In the genomic region with DNA sequence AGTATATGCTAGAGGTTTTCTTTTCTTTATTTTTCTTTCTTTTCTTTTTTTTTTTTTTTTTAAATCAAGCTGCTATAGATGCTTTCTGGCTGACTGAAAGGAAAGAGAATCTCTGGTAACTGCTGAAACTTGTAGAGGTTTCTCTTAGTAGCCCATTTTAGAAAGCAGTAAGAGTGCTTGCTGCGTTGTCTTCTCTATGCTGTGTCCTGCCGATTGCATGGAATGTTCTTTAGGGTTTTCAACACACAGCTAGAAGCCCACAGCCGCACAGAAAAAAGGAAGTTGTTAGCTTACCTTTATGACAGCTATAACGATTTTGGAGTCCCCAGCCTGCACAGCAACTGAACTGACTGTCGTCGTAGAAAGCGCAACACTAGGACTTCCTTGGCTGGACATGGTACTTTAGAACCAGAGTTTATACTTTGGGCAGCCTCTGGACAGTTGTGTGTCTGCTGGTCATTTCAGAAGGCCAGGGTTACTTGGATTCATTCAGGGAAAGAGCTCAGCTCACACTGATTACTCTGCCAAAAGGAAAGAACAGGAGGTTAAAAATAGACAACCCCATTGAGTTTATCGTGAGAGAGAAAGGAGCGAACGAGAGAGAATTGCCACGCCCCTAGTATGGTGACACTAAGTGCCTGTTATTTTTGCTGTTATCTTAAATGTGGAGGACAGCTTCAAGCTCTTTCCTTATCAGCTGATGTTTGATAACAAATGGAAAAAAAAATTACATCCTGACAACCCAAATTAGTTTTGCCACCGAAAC, we compare ENCODE assay signal across 8 cellular contexts. TPM values are rescaled to one million over a fixed set of nuclear protein-coding genes. Genes with fewer than 3 reads are reported as not detected.
A peak's percentile ranks its signal among the peaks of the same experiment; 100 is the strongest.
DNase-seq lines count a peak whose midpoint lies in the region; ATAC-seq and TF ChIP-seq lines count a peak whose summit lies in the region.

A gene with protein sequence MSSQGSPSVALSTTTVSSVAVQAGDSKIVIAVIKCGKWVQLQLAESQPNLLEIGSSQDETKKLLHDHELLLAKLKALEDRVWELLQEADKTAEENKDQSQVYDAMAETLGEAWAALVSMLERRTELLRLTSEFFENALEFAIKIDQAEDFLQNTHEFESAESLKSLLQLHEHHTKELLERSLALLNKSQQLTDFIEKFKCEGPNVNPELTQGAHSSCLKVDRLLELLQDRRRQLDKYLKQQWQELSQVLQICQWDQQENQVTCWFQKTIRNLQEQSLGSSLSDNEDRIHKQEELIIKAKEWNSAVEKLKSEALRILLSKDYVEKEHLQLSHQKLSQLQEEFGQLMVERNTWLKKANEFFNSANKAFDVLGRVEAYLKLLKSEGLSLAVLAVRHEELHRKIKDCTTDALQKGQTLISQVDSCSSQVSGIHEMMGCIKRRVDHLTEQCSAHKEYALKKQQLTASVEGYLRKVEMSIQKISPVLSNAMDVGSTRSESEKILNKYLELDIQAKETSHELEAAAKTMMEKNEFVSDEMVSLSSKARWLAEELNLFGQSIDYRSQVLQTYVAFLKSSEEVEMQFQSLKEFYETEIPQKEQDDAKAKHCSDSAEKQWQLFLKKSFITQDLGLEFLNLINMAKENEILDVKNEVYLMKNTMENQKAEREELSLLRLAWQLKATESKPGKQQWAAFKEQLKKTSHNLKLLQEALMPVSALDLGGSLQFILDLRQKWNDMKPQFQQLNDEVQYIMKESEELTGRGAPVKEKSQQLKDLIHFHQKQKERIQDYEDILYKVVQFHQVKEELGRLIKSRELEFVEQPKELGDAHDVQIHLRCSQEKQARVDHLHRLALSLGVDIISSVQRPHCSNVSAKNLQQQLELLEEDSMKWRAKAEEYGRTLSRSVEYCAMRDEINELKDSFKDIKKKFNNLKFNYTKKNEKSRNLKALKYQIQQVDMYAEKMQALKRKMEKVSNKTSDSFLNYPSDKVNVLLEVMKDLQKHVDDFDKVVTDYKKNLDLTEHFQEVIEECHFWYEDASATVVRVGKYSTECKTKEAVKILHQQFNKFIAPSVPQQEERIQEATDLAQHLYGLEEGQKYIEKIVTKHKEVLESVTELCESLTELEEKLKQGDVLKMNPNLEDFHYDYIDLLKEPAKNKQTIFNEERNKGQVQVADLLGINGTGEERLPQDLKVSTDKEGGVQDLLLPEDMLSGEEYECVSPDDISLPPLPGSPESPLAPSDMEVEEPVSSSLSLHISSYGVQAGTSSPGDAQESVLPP (N-terminal part only) (minus strand): TSS at position 592 of the 766 bp plus-strand sequence. CDS start 196 bp downstream, at position 396.

- H3K36me3 ChIP-seq in esophagus muscularis mucosa (no peaks in the 10 kb centered on the region), MG63 (no peaks in the 10 kb centered on the region)

- H3K4me3 ChIP-seq in esophagus muscularis mucosa: peak within 1 kb of the TSS; percentile 17 to 25 (median 20)
- no peak within 1 kb of the TSS for H3K4me3 ChIP-seq in MG63

- TF ChIP-seq POLR2A in esophagus muscularis mucosa (IDR thresholded peaks at IDR 0.05; ENCODE audit: low read depth): no peak

- peak; percentile 70 for ATAC-seq in GM18909 (IDR thresholded peaks at IDR 0.05; ENCODE audit: poor library complexity, unreplicated experiment)
- ATAC-seq in HG02763 (IDR thresholded peaks at IDR 0.05; ENCODE audit: unreplicated experiment): peak; percentile 69
- peak; percentile 80 for ATAC-seq in sciatic nerve

- peaks cover 4 to 24% (median 23%) of the 10 kb centered on the region in 4 donors for H3K4me1 ChIP-seq in esophagus muscularis mucosa

- 29% methylated on average over 12 of the region's 12 CpGs for WGBS in esophagus muscularis mucosa

- peak within 1 kb of the TSS; percentile 15 to 32 (median 20) for H3K27ac ChIP-seq in esophagus muscularis mucosa (replicated peaks in 1 of 4)

- H3K27me3 ChIP-seq in esophagus muscularis mucosa (no peaks in the 10 kb centered on the region), MG63 (no peaks in the 10 kb centered on the region)

- intact Hi-C loops in esophagus muscularis mucosa (cut with DNase I): no loop called here
- intact Hi-C loops in sciatic nerve (cut with DNase I): no loop called here

- peak; percentile 81 for DNase-seq in NOMO-1 treated with dmso at 0.1 percent for 144 hours (lab: John Stamatoyannopoulos, UW; ENCODE audit: unreplicated experiment)
- DNase-seq in esophagus muscularis mucosa (ENCODE audit: extremely low spot score): no peak
- no peak for DNase-seq in sciatic nerve (ENCODE audit: low spot score)
- no peak for DNase-seq in NCI-H82 treated with DMSO at 0.1 percent for 48 hours (lab: John Stamatoyannopoulos, UW; ENCODE audit: unreplicated experiment)
- DNase-seq in DMS 273 (lab: John Stamatoyannopoulos, UW; ENCODE audit: unreplicated experiment): no peak
- DNase-seq in MG63: no peak

- no peak for TF ChIP-seq CTCF in esophagus muscularis mucosa (IDR thresholded peaks at IDR 0.05)

- H3K9me3 ChIP-seq in esophagus muscularis mucosa: no peaks in the 10 kb centered on the region
- H3K9me3 ChIP-seq in MG63: no peaks in the 10 kb centered on the region

- no peak for TF ChIP-seq EP300 in esophagus muscularis mucosa (IDR thresholded peaks at IDR 0.05)

RNA-seq across cellular contexts. Expression of the gene that starts here (rescaled TPM):
- total RNA-seq in esophagus muscularis mucosa: 1 to 10 TPM; 2.7 to 8.7 (median 4.1) TPM
- 12.3 TPM for total RNA-seq in sciatic nerve
- not detected in 2 replicates for total RNA-seq in MG63 (2014; rRNA removed; shearing (Covaris generic); ENCODE audit: low replicate concordance)
